9 cellular contexts compared by ENCODE assay signal in genomic region chr16:27286446-27286845, GRCh38. TPM values are rescaled to one million over a fixed set of nuclear protein-coding genes. Genes with fewer than 3 reads are reported as not detected.
DNase-seq lines count a peak whose midpoint lies in the region; ATAC-seq and TF ChIP-seq lines count a peak whose summit lies in the region.
"Had no signal": no experiment of that assay in that cellular context is flagged by ENCODE, and none has a peak within 500 bp of the region (broad histone marks: within the 10 kb centered on the region; RNA-seq: fewer than 3 reads in every experiment).

No MANE protein-coding gene starts in this region.

- ATAC-seq in esophagus mucosa (peak; percentile 76), HG02885 (IDR thresholded peaks at IDR 0.05; ENCODE audit: poor library complexity, unreplicated experiment) (no peak), HG03521 (IDR thresholded peaks at IDR 0.05; ENCODE audit: unreplicated experiment) (no peak), HG02884 (IDR thresholded peaks at IDR 0.05; ENCODE audit: unreplicated experiment) (no peak)

- H3K27ac ChIP-seq in OCI-LY1 (ENCODE audit: low read depth, low read length, poor library complexity, severe bottlenecking) = peak overlapping the region; percentile 4

- peak; percentile 85 for DNase-seq in Caki2 (ENCODE audit: low read depth)
- peak; percentile 92 for DNase-seq in non-pigmented ciliary epithelial cell (ENCODE audit: low read depth)
- no peak for DNase-seq in DMS 273 (lab: John Stamatoyannopoulos, UW; ENCODE audit: unreplicated experiment)

- H3K4me1 ChIP-seq in OCI-LY1 (ENCODE audit: insufficient read depth, low read length, severe bottlenecking) = peaks cover 18% of the 10 kb centered on the region
- H3K4me1 ChIP-seq: gastrocnemius medialis had no signal

- H3K36me3 ChIP-seq in OCI-LY1 (ENCODE audit: insufficient read depth, low read length) = no peaks in the 10 kb centered on the region
- H3K36me3 ChIP-seq: gastrocnemius medialis had no signal

- H3F3A ChIP-seq in OCI-LY1 (ENCODE audit: insufficient read depth, low read length) = no peaks in the 10 kb centered on the region

- no peaks in the 10 kb centered on the region for H4K20me1 ChIP-seq in OCI-LY1 (ENCODE audit: insufficient read depth, low read length)

- no peaks in the 10 kb centered on the region for H3K9me2 ChIP-seq in OCI-LY1 (ENCODE audit: low read depth, low read length)

- H3K4me2 ChIP-seq in OCI-LY1 (ENCODE audit: low read length) = no peak overlapping the region

- H3K79me2 ChIP-seq in OCI-LY1 (ENCODE audit: insufficient read depth, low read length) = no peaks in the 10 kb centered on the region

- H3K9me3 ChIP-seq in OCI-LY1 (ENCODE audit: low read length) = no peaks in the 10 kb centered on the region
- H3K9me3 ChIP-seq: gastrocnemius medialis had no signal

- H2AFZ ChIP-seq in OCI-LY1 (ENCODE audit: low read length) = 0 out of 2 replicates have a peak overlapping the region, but pooled peaks have one; percentile 56

- no peak for TF ChIP-seq CTCF in OCI-LY1 (IDR thresholded peaks at IDR 0.05; ENCODE audit: low read length)

- H3K4me3 ChIP-seq in OCI-LY1 (ENCODE audit: low read depth, low read length, poor library complexity, severe bottlenecking) = no peak overlapping the region
- H3K4me3 ChIP-seq: gastrocnemius medialis had no signal

- no peaks in the 10 kb centered on the region for H3K27me3 ChIP-seq in OCI-LY1 (ENCODE audit: insufficient read depth, low read length)
- H3K27me3 ChIP-seq: gastrocnemius medialis had no signal

- no peak overlapping the region for H3K9ac ChIP-seq in OCI-LY1 (ENCODE audit: low read length)

- in situ Hi-C loops in Caki2 (cut with HindIII; ENCODE audit: low pct_unique_long_range_greater_than_20kb, low sequenced_read_pairs) = no loop called here

RNA-seq across cellular contexts. Expression of gene NSMCE1, which starts 17.9 kb away (rescaled TPM):
- 47.9 and 57.2 TPM in 2 replicates for total RNA-seq in Caki2 (2014; rRNA removed; shearing (Covaris generic); ENCODE audit: low replicate concordance)
- total RNA-seq in esophagus mucosa = 46.8 TPM

RNA-seq across cellular contexts. Expression of gene IL4R, which starts 27.3 kb away (rescaled TPM):
- total RNA-seq in Caki2 (2014; rRNA removed; shearing (Covaris generic); ENCODE audit: low replicate concordance) = 14.9 and 26.0 TPM in 2 replicates
- 119 TPM for total RNA-seq in esophagus mucosa
